In genomic region chr1:26408604-26409003, GRCh38 we compare ENCODE assay signal across 8 cellular contexts. TPM values are rescaled to one million over a fixed set of nuclear protein-coding genes. Genes with fewer than 3 reads are reported as not detected.
DNase-seq lines count a peak whose midpoint lies in the region; ATAC-seq, FAIRE-seq and TF ChIP-seq lines count a peak whose summit lies in the region.

No MANE protein-coding gene starts in this region.

- ATAC-seq in WTC11, result peak; percentile 11

- BruUV-seq in MCF 10A (replicated peaks; lab: Mats Ljungman, UMichigan), result no TSS peak

- TF ChIP-seq CTCF in WTC11 (IDR thresholded peaks at IDR 0.05) (no peak), MCF 10A (IDR thresholded peaks at IDR 0.05; ENCODE audit: unreplicated experiment) (no peak)

- peak overlapping the region; percentile 83 for H3K27ac Mint-ChIP-seq in WTC11
- H3K27ac Mint-ChIP-seq in MCF 10A (ENCODE audit: low read depth, unreplicated experiment), result no peak overlapping the region

- CTCF ChIA-PET in WTC11 (lab: Charles Lee) (interaction anchor here (0.9 to 1.9 kb wide), 4 partner anchors 8 to 372 kb away, joined by 3 to 24 read pairs (median 4); partner anchors contain the start of gene CEP85), MCF 10A (lab: Yijun Ruan, JAX) (interaction anchor here (0.7 to 1.6 kb wide), 2 partner anchors 9 to 46 kb away, joined by 3 to 4 read pairs; no protein-coding TSS in a partner anchor)

- TF ChIP-seq POLR2A in GM12892 (IDR thresholded peaks at IDR 0.05; ENCODE audit: low read depth, low read length), result no peak

- H3K4me1 Mint-ChIP-seq in WTC11 (peaks cover 32% of the 10 kb centered on the region), MCF 10A (ENCODE audit: insufficient read depth, unreplicated experiment) (peaks cover 8% of the 10 kb centered on the region)

- H3K36me3 Mint-ChIP-seq in WTC11 (peaks cover 25% of the 10 kb centered on the region), MCF 10A (ENCODE audit: insufficient read depth, unreplicated experiment) (no peaks in the 10 kb centered on the region)

- POLR2A ChIA-PET in WTC11 (lab: Charles Lee) (interaction anchor here (0.6 to 3.2 kb wide), 7 partner anchors 8 to 573 kb away, joined by 3 to 35 read pairs (median 4); partner anchors contain the start of genes HMGN2 and SH3BGRL3), MCF 10A (lab: Yijun Ruan, JAX) (interaction anchor here (0.6 kb wide), 1 partner anchor 9 kb away, joined by 3 read pairs; no protein-coding TSS in a partner anchor)

- intact Hi-C loops in MCF 10A (cut with micrococcal nuclease), result no loop called here

- H3K9me3 Mint-ChIP-seq in WTC11 (no peaks in the 10 kb centered on the region), MCF 10A (ENCODE audit: unreplicated experiment) (no peaks in the 10 kb centered on the region)

- H3K27me3 Mint-ChIP-seq in WTC11 (ENCODE audit: low read depth) (no peaks in the 10 kb centered on the region; the same call in 1 of the 2 replicates), MCF 10A (ENCODE audit: insufficient read depth, unreplicated experiment) (peaks cover 55% of the 10 kb centered on the region)

- H3K4me3 Mint-ChIP-seq in WTC11 (peak overlapping the region; percentile 84), MCF 10A (ENCODE audit: unreplicated experiment) (no peak overlapping the region)

- DNase-seq in SIG-M5 treated with dmso at 0.1 percent for 504 hours (lab: John Stamatoyannopoulos, UW; ENCODE audit: unreplicated experiment) (peak; percentile 57), SIG-M5 (lab: John Stamatoyannopoulos, UW) (no peak), WTC11 (ENCODE audit: low spot score) (peak; percentile 90), MCF 10A (ENCODE audit: unreplicated experiment) (peak; percentile 76), iris pigment epithelial cell (ENCODE audit: low read depth) (peak; percentile 65), GF-D8 (lab: John Stamatoyannopoulos, UW) (no peak), GM12892 (ENCODE audit: insufficient read length) (no peak)
- DNase-seq in stimulated activated CD4-positive, alpha-beta T cell treated with anti-CD3 and anti-CD28 coated beads, Interleukin-1b, Interleukin-23, amount 100 ng/mL, for 1 hour (ENCODE audit: low read depth in 2 of 2), result peak; percentile 50 to 69

- FAIRE-seq in GM12892 (lab: Jason Lieb, UNC), result no peak

TF ChIP-seq in WTC11, 78 proteins besides CTCF, POLR2A, EP300 and RAD21 (continues in another document):
- peak; percentile 53; the same call in 1 of the 2 replicates for TF ChIP-seq ZNF671 (CRISPR knock-in tag; IDR thresholded peaks at IDR 0.05)
- TF ChIP-seq KAT7 (CRISPR knock-in tag; IDR thresholded peaks at IDR 0.05; ENCODE audit: borderline replicate concordance), result peak; percentile 100
- TF ChIP-seq TEAD1 (CRISPR knock-in tag; IDR thresholded peaks at IDR 0.05), result peak; percentile 100
- peak; percentile 99 for TF ChIP-seq AFF4 (CRISPR knock-in tag; IDR thresholded peaks at IDR 0.05; ENCODE audit: borderline replicate concordance)
- TF ChIP-seq SMAD3 (CRISPR knock-in tag; IDR thresholded peaks at IDR 0.05; ENCODE audit: borderline replicate concordance), result peak; percentile 100
- peak; percentile 100 for TF ChIP-seq IRF1 (CRISPR knock-in tag; IDR thresholded peaks at IDR 0.05)
- TF ChIP-seq TP53 (CRISPR knock-in tag; IDR thresholded peaks at IDR 0.05), result peak; percentile 100
- peak; percentile 97; the same call in 1 of the 2 replicates for TF ChIP-seq ZNF396 (CRISPR knock-in tag; IDR thresholded peaks at IDR 0.05; ENCODE audit: borderline replicate concordance)
- TF ChIP-seq PRRX2 (CRISPR knock-in tag; IDR thresholded peaks at IDR 0.05), result peak; percentile 94; the same call in 1 of the 2 replicates
- peak; percentile 91 for TF ChIP-seq NR2C2 (CRISPR knock-in tag; IDR thresholded peaks at IDR 0.05)
- peak; percentile 96 for TF ChIP-seq ZBTB21 (CRISPR knock-in tag; IDR thresholded peaks at IDR 0.05; ENCODE audit: borderline replicate concordance)
- peak; percentile 99 for TF ChIP-seq PREB (CRISPR knock-in tag; IDR thresholded peaks at IDR 0.05; ENCODE audit: borderline replicate concordance)
- peak; percentile 100 for TF ChIP-seq ZNF281 (CRISPR knock-in tag; IDR thresholded peaks at IDR 0.05)
- TF ChIP-seq ESRRA (CRISPR knock-in tag; IDR thresholded peaks at IDR 0.05; ENCODE audit: borderline replicate concordance), result peak; percentile 99

RNA-seq across cellular contexts. Expression of gene LIN28A, which starts 2.0 kb away (rescaled TPM):
- total RNA-seq in WTC11 (2021) (1,150 to 1,251 TPM (median 1,185 TPM) in 3 replicates), MCF 10A (2022) (not detected in 2 replicates)
- not detected for polyA plus RNA-seq in GM12892 (2012; ENCODE audit: missing spikeins)

RNA-seq across cellular contexts. Expression of gene DHDDS, which starts 23.5 kb away (rescaled TPM):
- 44.9 to 55.4 TPM (median 47.1 TPM) in 3 replicates for total RNA-seq in WTC11 (2021)
- total RNA-seq in MCF 10A (2022), result 48.2 and 56.2 TPM in 2 replicates
- polyA plus RNA-seq in GM12892 (2012; ENCODE audit: missing spikeins), result 26.1 TPM

RNA-seq across cellular contexts. Expression of gene ZNF683, which starts 36.1 kb away (rescaled TPM):
- total RNA-seq in WTC11 (2021) (not detected in 3 replicates), MCF 10A (2022) (not detected in 2 replicates)
- not detected for polyA plus RNA-seq in GM12892 (2012; ENCODE audit: missing spikeins)

RNA-seq across cellular contexts. Expression of gene CRYBG2, which starts 54.7 kb away (rescaled TPM):
- total RNA-seq in WTC11 (2021) (14.4 to 21.1 TPM (median 17.8 TPM) in 3 replicates), MCF 10A (2022) (8.6 and 14.2 TPM in 2 replicates)
- polyA plus RNA-seq in GM12892 (2012; ENCODE audit: missing spikeins), result not detected

Comparison
In these comparisons a context has a peak if more than half of its experiments do, and no peak if none do; other contexts are left out.
1. DNase-seq: peak in SIG-M5 treated with dmso at 0.1 percent for 504 hours (single experiment), WTC11 (single experiment), MCF 10A (single experiment), iris pigment epithelial cell (single experiment) and stimulated activated CD4-positive, alpha-beta T cell treated with anti-CD3 and anti-CD28 coated beads, Interleukin-1b, Interleukin-23, amount 100 ng/mL, for 1 hour (2 of 2); none in SIG-M5 (single experiment), GF-D8 (single experiment) and GM12892 (single experiment).
2. RNA of gene LIN28A, which starts 2.0 kb away (total RNA-seq): 1,150 to 1,251 TPM in WTC11; not detected in MCF 10A; every median in the first group is over 1,000 times any median in the second.